38 cellular contexts compared by ENCODE assay signal in the genomic region with DNA sequence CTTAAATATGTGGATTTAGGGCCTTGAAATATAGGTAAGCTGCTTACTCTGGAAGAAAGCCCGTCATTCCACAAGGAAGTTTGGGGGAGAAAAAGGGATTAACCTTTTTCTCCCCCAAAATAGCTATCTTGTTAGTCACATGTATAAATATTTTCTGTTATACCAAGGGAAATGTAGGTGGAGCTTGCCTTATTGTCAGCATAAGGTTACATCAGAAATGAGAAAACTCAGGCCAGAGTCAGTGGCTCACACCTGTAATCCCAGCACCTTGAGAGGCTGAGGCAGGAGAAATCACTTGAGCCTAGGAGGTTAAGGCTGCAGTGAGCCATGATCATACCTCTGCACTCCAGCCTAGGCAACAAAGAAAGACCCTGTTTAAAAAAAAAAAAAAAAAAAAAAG.
"Had no signal": no experiment of that assay in that cellular context is flagged by ENCODE, and none has a peak within 500 bp of the region (broad histone marks: within the 10 kb centered on the region; RNA-seq: fewer than 3 reads in every experiment).

No MANE protein-coding gene starts in this region.

- H3K27ac Mint-ChIP-seq: activated CD4-positive, alpha-beta T cell treated with anti-CD3 and anti-CD28 coated beads, Interleukin-2, amount 10 ng/mL, durations not matched to agents 24 days and 14 days; activated CD8-positive, alpha-beta T cell treated with anti-CD3 and anti-CD28 coated beads for 36 hours; activated naive CD8-positive, alpha-beta T cell treated with anti-CD3 and anti-CD28 coated beads for 36 hours; activated T-cell treated with anti-CD3 and anti-CD28 coated beads, Interleukin-2, amount 50 U/mL, for 72 hours; activated T-helper 17 cell treated with anti-CD3 and anti-CD28 coated beads, Interleukin-2, amount 50 U/mL, for 72 hours had no signal

- H3K9me3 ChIP-seq: Peyer's patch had no signal

- H3K4me3 Mint-ChIP-seq: activated CD4-positive, alpha-beta T cell treated with anti-CD3 and anti-CD28 coated beads, Interleukin-2, amount 10 ng/mL, durations not matched to agents 24 days and 14 days; activated CD8-positive, alpha-beta T cell treated with anti-CD3 and anti-CD28 coated beads for 36 hours; activated naive CD8-positive, alpha-beta T cell treated with anti-CD3 and anti-CD28 coated beads for 36 hours; activated T-cell treated with anti-CD3 and anti-CD28 coated beads, Interleukin-2, amount 50 U/mL, for 72 hours; activated T-helper 17 cell treated with anti-CD3 and anti-CD28 coated beads, Interleukin-2, amount 50 U/mL, for 72 hours had no signal

- H3K27ac ChIP-seq: brain microvascular endothelial cell, cardiac muscle cell, KMS-11, Peyer's patch had no signal

- H3K36me3 Mint-ChIP-seq: activated naive CD8-positive, alpha-beta T cell treated with anti-CD3 and anti-CD28 coated beads for 36 hours had no signal

- H3K4me1 Mint-ChIP-seq: activated CD4-positive, alpha-beta T cell treated with anti-CD3 and anti-CD28 coated beads, Interleukin-2, amount 10 ng/mL, durations not matched to agents 24 days and 14 days; activated naive CD8-positive, alpha-beta T cell treated with anti-CD3 and anti-CD28 coated beads for 36 hours; activated T-helper 17 cell treated with anti-CD3 and anti-CD28 coated beads, Interleukin-2, amount 50 U/mL, for 72 hours had no signal

- H3K9me3 Mint-ChIP-seq: activated CD8-positive, alpha-beta T cell treated with anti-CD3 and anti-CD28 coated beads for 36 hours; activated naive CD8-positive, alpha-beta T cell treated with anti-CD3 and anti-CD28 coated beads for 36 hours; activated T-cell treated with anti-CD3 and anti-CD28 coated beads, Interleukin-2, amount 50 U/mL, for 72 hours; activated T-helper 17 cell treated with anti-CD3 and anti-CD28 coated beads, Interleukin-2, amount 50 U/mL, for 72 hours had no signal

- DNase-seq: activated CD4-positive, alpha-beta T cell treated with anti-CD3 and anti-CD28 coated beads, Interleukin-2, amount 10 ng/mL, durations not matched to agents 24 days and 14 days; activated CD4-positive, alpha-beta T cell treated with anti-CD3 and anti-CD28 coated beads, Interleukin-2, amount 50 U/mL, for 4 hours; activated CD8-positive, alpha-beta T cell treated with anti-CD3 and anti-CD28 coated beads for 36 hours; activated effector memory CD4-positive, alpha-beta T cell treated with anti-CD3 and anti-CD28 coated beads, Interleukin-2, amount 50 U/mL, for 16 hours; activated naive CD4-positive, alpha-beta T cell; activated naive CD4-positive, alpha-beta T cell treated with anti-CD3 and anti-CD28 coated beads, Interleukin-2, amount 50 U/mL, for 16 hours; activated naive CD8-positive, alpha-beta T cell treated with anti-CD3 and anti-CD28 coated beads for 36 hours; activated T-cell treated with anti-CD3 and anti-CD28 coated beads, Interleukin-2, amount 50 U/mL, for 1 hour; activated T-cell treated with anti-CD3 and anti-CD28 coated beads, Interleukin-2, amount 50 U/mL, for 72 hours; amniotic stem cell; aorta; brain microvascular endothelial cell; MM.1S; MV-4-11; NCI-H1092 treated with DMSO at 0.1 percent for 48 hours; NCI-H1417; NCI-H146; NCI-H187; NCI-H2029 treated with DMSO at 0.1 percent for 48 hours; NCI-H2107; NCI-H2171; NCI-H510A; NCI-H526; NCI-H748 treated with DMSO at 0.1 percent for 48 hours; NK-92 treated with Interleukin-12 subunit alpha and Interleukin-12 subunit beta, amount 100 ng/mL, for 24 hours; PC-3; Peyer's patch; RPMI8226; SIG-M5; SW 1271; T-helper 1 cell; T-helper 2 cell; T-helper 9 cell had no signal

- H3K36me3 ChIP-seq: brain microvascular endothelial cell, cardiac muscle cell, Peyer's patch had no signal

- H3K4me1 ChIP-seq: Peyer's patch had no signal

- H3K27me3 Mint-ChIP-seq: activated naive CD8-positive, alpha-beta T cell treated with anti-CD3 and anti-CD28 coated beads for 36 hours had no signal

- H3K4me3 ChIP-seq: cardiac muscle cell, Peyer's patch had no signal

- H3K27me3 ChIP-seq: brain microvascular endothelial cell, Peyer's patch had no signal

- ATAC-seq: activated CD8-positive, alpha-beta T cell treated with anti-CD3 and anti-CD28 coated beads for 36 hours; activated T-cell treated with anti-CD3 and anti-CD28 coated beads, Interleukin-2, amount 50 U/mL, for 72 hours; activated T-helper 17 cell treated with anti-CD3 and anti-CD28 coated beads, Interleukin-2, amount 50 U/mL, for 72 hours; PC-3; Right ventricle myocardium inferior; SK-N-SH treated with all-trans-retinoic acid at 6 μM for 48 hours had no signal
